Comparison of ENCODE assay signal across 28 cellular contexts in genomic region chr7:100504887-100505611, GRCh38. TPM values are rescaled to one million over a fixed set of nuclear protein-coding genes. Genes with fewer than 3 reads are reported as not detected.
"Had no signal": no experiment of that assay in that cellular context is flagged by ENCODE, and none has a peak within 500 bp of the region (broad histone marks: within the 10 kb centered on the region; RNA-seq: fewer than 3 reads in every experiment).

No MANE protein-coding gene starts in this region.

- ATAC-seq: activated CD8-positive, alpha-beta memory T cell treated with anti-CD3 and anti-CD28 coated beads, Interleukin-2, amount 10 ng/mL, durations not matched to agents 7 days and 5 days; activated naive CD4-positive, alpha-beta T cell treated with anti-CD3 and anti-CD28 coated beads, Interleukin-2, amount 50 U/mL, for 72 hours; activated naive CD8-positive, alpha-beta T cell treated with anti-CD3 and anti-CD28 coated beads, Interleukin-2, amount 50 U/mL, for 24 hours; body of pancreas; T-helper 17 cell had no signal

- H3K36me3 Mint-ChIP-seq: activated CD8-positive, alpha-beta memory T cell treated with anti-CD3 and anti-CD28 coated beads, Interleukin-2, amount 10 ng/mL, durations not matched to agents 7 days and 5 days; activated naive CD4-positive, alpha-beta T cell treated with anti-CD3 and anti-CD28 coated beads, Interleukin-2, amount 50 U/mL, for 72 hours had no signal

- H3K27ac Mint-ChIP-seq: activated B cell treated with CpG ODN at 0.5 μM for 24 hours; activated CD4-positive, alpha-beta T cell treated with anti-CD3 and anti-CD28 coated beads, Interleukin-2, amount 10 ng/mL, durations not matched to agents 24 days and 14 days; activated CD8-positive, alpha-beta memory T cell treated with anti-CD3 and anti-CD28 coated beads, Interleukin-2, amount 10 ng/mL, durations not matched to agents 7 days and 5 days; activated naive CD4-positive, alpha-beta T cell treated with anti-CD3 and anti-CD28 coated beads, Interleukin-2, amount 50 U/mL, for 72 hours; activated naive CD8-positive, alpha-beta T cell treated with anti-CD3 and anti-CD28 coated beads, Interleukin-2, amount 50 U/mL, for 24 hours; activated T-cell treated with anti-CD3 and anti-CD28 coated beads, Interleukin-2, amount 50 U/mL, for 24 hours; activated T-helper 1 cell treated with anti-CD3 and anti-CD28 coated beads, Interleukin-12 subunit alpha, Interleukin-12 subunit beta, Interleukin-2, Interleukin-4 antibody, amounts not matched to agents 30 ng/mL and 10 ng/mL and 1 ng/mL, durations not matched to agents 14 hours and 24 hours and 36 hours; T-helper 17 cell had no signal

- H3K4me1 ChIP-seq: ascending aorta had no signal

- DNase-seq: activated B cell treated with CpG ODN at 0.5 μM for 24 hours; activated CD4-positive, alpha-beta T cell treated with anti-CD3 and anti-CD28 coated beads for 1 hour; activated CD4-positive, alpha-beta T cell treated with anti-CD3 and anti-CD28 coated beads, Interleukin-2, amount 10 ng/mL, durations not matched to agents 24 days and 14 days; activated CD4-positive, alpha-beta T cell treated with anti-CD3 and anti-CD28 coated beads, Interleukin-2, amount 50 U/mL, for 48 hours; activated CD8-positive, alpha-beta memory T cell treated with anti-CD3 and anti-CD28 coated beads, Interleukin-2, amount 10 ng/mL, durations not matched to agents 7 days and 5 days; activated effector memory CD4-positive, alpha-beta T cell treated with anti-CD3 and anti-CD28 coated beads, Interleukin-2, amount 50 U/mL, for 16 hours; activated naive CD4-positive, alpha-beta T cell treated with Interleukin-2 at 50 U/mL for 16 hours; activated naive CD8-positive, alpha-beta T cell treated with anti-CD3 and anti-CD28 coated beads, Interleukin-2, amount 50 U/mL, for 24 hours; activated T-cell treated with anti-CD3 and anti-CD28 coated beads, Interleukin-2, amount 50 U/mL, for 24 hours; amniotic stem cell; body of pancreas; central memory CD4-positive, alpha-beta T cell; MG63; MV-4-11; NCI-H1092 treated with DMSO at 0.1 percent for 48 hours; NCI-H1417 treated with DMSO at 0.1 percent for 48 hours; NCI-H1694; NCI-H2029; NCI-H510A treated with DMSO at 0.1 percent for 48 hours; NCI-H69; NK-92 treated with Interleukin-12 subunit alpha and Interleukin-12 subunit beta, amount 100 ng/mL, for 24 hours; SHP77 treated with DMSO at 0.1 percent for 48 hours; T-helper 17 cell; T-helper 9 cell had no signal

- H3K36me3 ChIP-seq: ascending aorta, MG63 had no signal

- H3K4me3 ChIP-seq: ascending aorta, body of pancreas, MG63 had no signal

- H3K9me3 ChIP-seq: ascending aorta, body of pancreas, MG63 had no signal

- H3K4me3 Mint-ChIP-seq: activated B cell treated with CpG ODN at 0.5 μM for 24 hours; activated CD4-positive, alpha-beta T cell treated with anti-CD3 and anti-CD28 coated beads, Interleukin-2, amount 10 ng/mL, durations not matched to agents 24 days and 14 days; activated CD8-positive, alpha-beta memory T cell treated with anti-CD3 and anti-CD28 coated beads, Interleukin-2, amount 10 ng/mL, durations not matched to agents 7 days and 5 days; activated naive CD8-positive, alpha-beta T cell treated with anti-CD3 and anti-CD28 coated beads, Interleukin-2, amount 50 U/mL, for 24 hours; activated T-cell treated with anti-CD3 and anti-CD28 coated beads, Interleukin-2, amount 50 U/mL, for 24 hours; activated T-helper 1 cell treated with anti-CD3 and anti-CD28 coated beads, Interleukin-12 subunit alpha, Interleukin-12 subunit beta, Interleukin-2, Interleukin-4 antibody, amounts not matched to agents 30 ng/mL and 10 ng/mL and 1 ng/mL, durations not matched to agents 14 hours and 24 hours and 36 hours; T-helper 17 cell had no signal

- FAIRE-seq: bronchial epithelial cell had no signal

- H3K9me3 Mint-ChIP-seq: activated B cell treated with CpG ODN at 0.5 μM for 24 hours; activated CD4-positive, alpha-beta T cell treated with anti-CD3 and anti-CD28 coated beads, Interleukin-2, amount 10 ng/mL, durations not matched to agents 24 days and 14 days; activated naive CD4-positive, alpha-beta T cell treated with anti-CD3 and anti-CD28 coated beads, Interleukin-2, amount 50 U/mL, for 72 hours; activated naive CD8-positive, alpha-beta T cell treated with anti-CD3 and anti-CD28 coated beads, Interleukin-2, amount 50 U/mL, for 24 hours; activated T-cell treated with anti-CD3 and anti-CD28 coated beads, Interleukin-2, amount 50 U/mL, for 24 hours; activated T-helper 1 cell treated with anti-CD3 and anti-CD28 coated beads, Interleukin-12 subunit alpha, Interleukin-12 subunit beta, Interleukin-2, Interleukin-4 antibody, amounts not matched to agents 30 ng/mL and 10 ng/mL and 1 ng/mL, durations not matched to agents 14 hours and 24 hours and 36 hours had no signal

- H3K27me3 ChIP-seq: ascending aorta, body of pancreas, MG63 had no signal

- H3K4me1 Mint-ChIP-seq: activated B cell treated with CpG ODN at 0.5 μM for 24 hours; activated CD4-positive, alpha-beta T cell treated with anti-CD3 and anti-CD28 coated beads, Interleukin-2, amount 10 ng/mL, durations not matched to agents 24 days and 14 days; activated CD8-positive, alpha-beta memory T cell treated with anti-CD3 and anti-CD28 coated beads, Interleukin-2, amount 10 ng/mL, durations not matched to agents 7 days and 5 days; T-helper 17 cell had no signal

- H3K27ac ChIP-seq: ascending aorta, body of pancreas had no signal

RNA-seq across cellular contexts. Expression of gene NYAP1, which starts 21.3 kb away (rescaled TPM):
- total RNA-seq: activated B cell treated with CpG ODN at 0.5 μM for 24 hours had no signal

RNA-seq across cellular contexts. Expression of gene SPACDR, which starts 41.0 kb away (rescaled TPM):
- total RNA-seq: ascending aorta had no signal
